In the genomic region with DNA sequence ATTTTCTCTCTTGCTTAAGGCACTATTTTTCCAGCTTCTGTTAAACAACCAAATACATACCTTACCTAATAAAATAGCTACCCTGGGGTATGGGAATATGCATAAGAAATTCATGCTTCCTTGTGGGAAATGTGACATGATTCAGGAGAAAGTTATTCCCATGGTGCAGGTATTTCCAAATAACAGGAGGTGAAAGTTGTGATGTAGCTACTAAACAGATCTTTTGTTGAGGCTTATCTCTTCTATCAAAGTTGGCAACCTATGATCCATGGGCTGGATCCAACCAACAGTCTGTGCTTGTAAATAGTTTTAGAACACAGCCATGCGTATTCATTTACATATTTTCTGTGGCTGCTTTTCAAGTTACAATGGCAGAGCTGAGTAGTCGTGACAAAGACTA, we compare ENCODE assay signal across 26 cellular contexts.
A peak's percentile ranks its signal among the peaks of the same experiment; 100 is the strongest.
DNase-seq lines count a peak whose midpoint lies in the region; ATAC-seq, FAIRE-seq and TF ChIP-seq lines count a peak whose summit lies in the region.
"Had no signal": no experiment of that assay in that cellular context is flagged by ENCODE, and none has a peak within 500 bp of the region (broad histone marks: within the 10 kb centered on the region; RNA-seq: fewer than 3 reads in every experiment).

No MANE protein-coding gene starts in this region.

- H3K79me2 ChIP-seq in mesendoderm (ENCODE audit: control insufficient read depth, insufficient read depth, low read length), result no peaks in the 10 kb centered on the region

- TF ChIP-seq POLR2A in sigmoid colon (IDR thresholded peaks at IDR 0.05), result no peak

- no peak overlapping the region for H3K4me2 ChIP-seq in mesendoderm (ENCODE audit: low read length)
- H3K4me2 ChIP-seq: BLaER1 had no signal

- H3K23ac ChIP-seq in mesendoderm (ENCODE audit: low read length), result no peak overlapping the region

- H3K4ac ChIP-seq in mesendoderm (ENCODE audit: low read depth, low read length), result no peak overlapping the region

- H3K18ac ChIP-seq in mesendoderm (ENCODE audit: low read length), result no peak overlapping the region

- DNase-seq in bronchial epithelial cell (ENCODE audit: low read depth) (peak; percentile 13), mesendoderm (no peak), sigmoid colon (no peak), dorsolateral prefrontal cortex (no peak)
- DNase-seq: CD4-positive, alpha-beta memory T cell; COR-L47; DMS53; IMR-90; KG1; NCI-H1048; NCI-H1417; NCI-H1694 treated with DMSO at 0.1 percent for 48 hours; NCI-H2081 treated with DMSO at 0.1 percent for 48 hours; NCI-H2171; NCI-H226; NCI-H510A; NCI-H69; SHP77 had no signal

- no peaks in the 10 kb centered on the region for H3K9me3 ChIP-seq in sigmoid colon

- H3K79me1 ChIP-seq in mesendoderm (ENCODE audit: low read length), result no peaks in the 10 kb centered on the region

- H4K5ac ChIP-seq in mesendoderm (ENCODE audit: low read length), result no peak overlapping the region

- no peak overlapping the region for H2BK120ac ChIP-seq in mesendoderm (ENCODE audit: low read depth, low read length)

- H3K9ac ChIP-seq in mesendoderm (ENCODE audit: low read length), result no peak overlapping the region
- H3K9ac ChIP-seq: BLaER1 had no signal

- no peak for FAIRE-seq in bronchial epithelial cell (lab: Jason Lieb, UNC)
- FAIRE-seq: A204.1, H54 had no signal

- no peak overlapping the region for H2AK5ac ChIP-seq in mesendoderm (ENCODE audit: low read length)

- H3K36me3 ChIP-seq in bronchial epithelial cell (ENCODE audit: control insufficient read depth, insufficient read depth, low read length), result no peaks in the 10 kb centered on the region
- H3K36me3 ChIP-seq in mesendoderm (ENCODE audit: control insufficient read depth, insufficient read depth, low read length), result no peaks in the 10 kb centered on the region
- H3K36me3 ChIP-seq in sigmoid colon, result no peaks in the 10 kb centered on the region
- H3K36me3 ChIP-seq: BLaER1 had no signal

- no peak for ATAC-seq in GM18498 (IDR thresholded peaks at IDR 0.05; ENCODE audit: unreplicated experiment)
- no peak for ATAC-seq in HG03159 (IDR thresholded peaks at IDR 0.05; ENCODE audit: unreplicated experiment)
- ATAC-seq: Panc1 had no signal

- H3K4me1 ChIP-seq in mesendoderm (ENCODE audit: control insufficient read depth, low read depth, low read length) (no peaks in the 10 kb centered on the region), sigmoid colon (peaks cover 0 to 24% (median 10%) of the 10 kb centered on the region in 4 donors)
- H3K4me1 ChIP-seq: BLaER1 had no signal

- H3K56ac ChIP-seq in mesendoderm (ENCODE audit: low read length), result no peak overlapping the region

- H3K27me3 ChIP-seq in bronchial epithelial cell (ENCODE audit: control insufficient read depth, insufficient read depth, low read length) (no peaks in the 10 kb centered on the region), mesendoderm (ENCODE audit: insufficient read depth, low read length, poor library complexity) (no peaks in the 10 kb centered on the region), sigmoid colon (no peaks in the 10 kb centered on the region), dorsolateral prefrontal cortex (no peaks in the 10 kb centered on the region)
- H3K27me3 ChIP-seq: BLaER1 had no signal

- no peak for TF ChIP-seq CTCF in C4-2B (conservative IDR thresholded peaks at IDR 0.05)
- no peak for TF ChIP-seq CTCF in bronchial epithelial cell (IDR thresholded peaks at IDR 0.05; ENCODE audit: insufficient read depth, low read length, severe bottlenecking)
- TF ChIP-seq CTCF in sigmoid colon (IDR thresholded peaks at IDR 0.05), result no peak
- no peak for TF ChIP-seq CTCF in dorsolateral prefrontal cortex (IDR thresholded peaks at IDR 0.05 in 54 of 56, conservative IDR thresholded peaks at IDR 0.05 in 2 of 56; ENCODE audit: low read depth in 1 of 56, partially characterized antibody in 56 of 56)

- peak overlapping the region; percentile 57 for H2BK15ac ChIP-seq in mesendoderm (replicated peaks; ENCODE audit: low read depth)

- no peak for TF ChIP-seq EP300 in sigmoid colon (IDR thresholded peaks at IDR 0.05)

- H4K8ac ChIP-seq in mesendoderm (ENCODE audit: low read depth, low read length), result no peak overlapping the region

- no peak overlapping the region for H2BK5ac ChIP-seq in mesendoderm (ENCODE audit: low read length)

- H3K4me3 ChIP-seq in bronchial epithelial cell (ENCODE audit: low read depth, low read length) (no peak overlapping the region), mesendoderm (ENCODE audit: low read length) (no peak overlapping the region), sigmoid colon (no peak overlapping the region), dorsolateral prefrontal cortex (no peak overlapping the region)
- H3K4me3 ChIP-seq: BLaER1 had no signal

- intact Hi-C loops in sigmoid colon (cut with DNase I), result loop anchor here (5.0 to 10.0 kb wide), 3 partner anchors 53 to 391 kb away; partner anchors contain the start of gene NBEA
- intact Hi-C loops in dorsolateral prefrontal cortex (cut with DNase I), result loop anchor here in 1 of 2 donors (10.0 kb wide), 1 partner anchor 179 kb away; no protein-coding TSS in a partner anchor

- H3K27ac ChIP-seq in C4-2B (peak overlapping the region; percentile 59; the same call in 1 of the 2 replicates), mesendoderm (ENCODE audit: low read depth, low read length) (no peak overlapping the region), sigmoid colon (peak overlapping the region in 3 of 4 donors; percentile 46 to 83 (median 66)), dorsolateral prefrontal cortex (no peak overlapping the region)
- H3K27ac ChIP-seq: BLaER1, RWPE1 had no signal

- no CpG with 5 or more reads among the region's 2 CpGs for WGBS in mesendoderm (ENCODE audit: extremely low coverage, insufficient coverage, low lambda C conversion rate)
- WGBS in sigmoid colon, 2 donors, result 89 to 91% methylated on average over 2 of the region's 2 CpGs

Comparison
In these comparisons a context has a peak if more than half of its experiments do, and no peak if none do; other contexts are left out.
1. H3K27ac ChIP-seq: peak in C4-2B (single experiment) and sigmoid colon (3 of 4); none in mesendoderm (single experiment) and dorsolateral prefrontal cortex (0 of 59).